9 cellular contexts compared by ENCODE assay signal in genomic region chr13:110799246-110800236, GRCh38.
DNase-seq lines count a peak whose midpoint lies in the region; TF ChIP-seq lines count a peak whose summit lies in the region.
"Had no signal": no experiment of that assay in that cellular context is flagged by ENCODE, and none has a peak within 500 bp of the region (broad histone marks: within the 10 kb centered on the region; RNA-seq: fewer than 3 reads in every experiment).

No MANE protein-coding gene starts in this region.

- H3K9me3 ChIP-seq in neural progenitor cell (ENCODE audit: low read depth) = no peaks in the 10 kb centered on the region

- H3K27ac Mint-ChIP-seq in neural progenitor cell = peak overlapping the region; percentile 57
- H3K27ac Mint-ChIP-seq: memory B cell had no signal

- POLR2A ChIA-PET in AG04449 (lab: Yijun Ruan, JAX) = interaction anchor here (0.7 to 1.6 kb wide), 3 partner anchors 84 to 94 kb away, joined by 3 to 9 read pairs (median 5); partner anchors contain the start of gene CARS2
- POLR2A ChIA-PET in GM10248 (lab: Yijun Ruan, JAX) = no interaction called here

- H3K79me2 ChIP-seq in neural progenitor cell (ENCODE audit: low read depth) = no peaks in the 10 kb centered on the region

- CTCF ChIA-PET in AG04449 (lab: Yijun Ruan, JAX) (interaction anchor here (0.7 to 4.8 kb wide), 5 partner anchors 10 to 206 kb away, joined by 3 to 39 read pairs (median 4); no protein-coding TSS in a partner anchor), GM10248 (lab: Yijun Ruan, JAX) (interaction anchor here (1.0 to 2.9 kb wide), 3 partner anchors 15 to 29 kb away, joined by 3 to 10 read pairs (median 3); no protein-coding TSS in a partner anchor)

- peaks cover 76% of the 10 kb centered on the region for H3K27me3 ChIP-seq in neural progenitor cell

- no peak overlapping the region for H3K9ac ChIP-seq in neural progenitor cell

- no peaks in the 10 kb centered on the region for H4K20me1 ChIP-seq in neural progenitor cell (ENCODE audit: low read depth)

- DNase-seq in AG04449 (ENCODE audit: low read depth, low spot score) (peak; percentile 45), RPMI7951 (ENCODE audit: low read depth) (peak; percentile 64), fibroblast of mammary gland (ENCODE audit: low read depth) (peak; percentile 98), neural progenitor cell (ENCODE audit: low spot score) (no peak), NCI-H510A (lab: John Stamatoyannopoulos, UW) (no peak), GM10248 (ENCODE audit: extremely low spot score) (no peak), NCI-H1436 treated with DMSO at 0.1 percent for 48 hours (lab: John Stamatoyannopoulos, UW) (no peak), activated gamma-delta T cell (lab: John Stamatoyannopoulos, UW) (no peak)

- H3K27me3 Mint-ChIP-seq in neural progenitor cell (ENCODE audit: insufficient read depth, low read depth) = peaks cover 22% of the 10 kb centered on the region

- H3K4me3 Mint-ChIP-seq in neural progenitor cell = peak overlapping the region; percentile 20
- H3K4me3 Mint-ChIP-seq: memory B cell had no signal

- H3K9me3 Mint-ChIP-seq in neural progenitor cell = no peaks in the 10 kb centered on the region

- no peak overlapping the region for H3K4me2 ChIP-seq in neural progenitor cell

- peaks cover 7% of the 10 kb centered on the region for H3K4me1 ChIP-seq in neural progenitor cell

- H3K27ac ChIP-seq in neural progenitor cell = no peak overlapping the region

- peak overlapping the region; percentile 48 for H3K4me3 ChIP-seq in AG04449 (ENCODE audit: low read depth, low read length)
- H3K4me3 ChIP-seq in fibroblast of mammary gland (ENCODE audit: control insufficient read depth, low read depth, low read length) = peak overlapping the region; percentile 30
- H3K4me3 ChIP-seq in neural progenitor cell = no peak overlapping the region

- peaks cover 29% of the 10 kb centered on the region for H3K4me1 Mint-ChIP-seq in neural progenitor cell

- H3K36me3 ChIP-seq in neural progenitor cell = no peaks in the 10 kb centered on the region

- no peak overlapping the region for H2AFZ ChIP-seq in neural progenitor cell (replicated peaks)

- H3K36me3 Mint-ChIP-seq in neural progenitor cell = no peaks in the 10 kb centered on the region
- H3K36me3 Mint-ChIP-seq: memory B cell had no signal

- no peaks in the 10 kb centered on the region for H3F3A ChIP-seq in neural progenitor cell (ENCODE audit: low read depth)

- TF ChIP-seq CTCF in AG04449 (IDR thresholded peaks at IDR 0.05; ENCODE audit: insufficient read depth, low read length, missing control alignments) = no peak
- TF ChIP-seq CTCF in fibroblast of mammary gland (conservative IDR thresholded peaks at IDR 0.05; ENCODE audit: control insufficient read depth, insufficient read depth, low read depth, low read length) = no peak
- no peak for TF ChIP-seq CTCF in neural progenitor cell (IDR thresholded peaks at IDR 0.05)
- no peak for TF ChIP-seq CTCF in GM10248 (IDR thresholded peaks at IDR 0.05; ENCODE audit: control extremely low read depth, extremely low read depth, low read depth, missing control alignments)

Comparison
In these comparisons a context has a peak if more than half of its experiments do, and no peak if none do; other contexts are left out.
1. DNase-seq: peak in AG04449 (single experiment), RPMI7951 (single experiment) and fibroblast of mammary gland (single experiment); none in neural progenitor cell (single experiment), NCI-H510A (single experiment), GM10248 (single experiment), NCI-H1436 treated with DMSO at 0.1 percent for 48 hours (single experiment) and activated gamma-delta T cell (single experiment).